Comparison of ENCODE assay signal across 8 cellular contexts in genomic region chr5:82396871-82397514, GRCh38.
DNase-seq lines count a peak whose midpoint lies in the region; ATAC-seq lines count a peak whose summit lies in the region.

No MANE protein-coding gene starts in this region.

- DNase-seq in COR-L47 (lab: John Stamatoyannopoulos, UW) (peak; percentile 39), OCI-M1 (lab: John Stamatoyannopoulos, UW) (peak; percentile 37), fibroblast of gingiva (ENCODE audit: low read depth) (peak; percentile 97), non-pigmented ciliary epithelial cell (ENCODE audit: low read depth) (peak; percentile 100), SIG-M5 (lab: John Stamatoyannopoulos, UW) (no peak), NCI-H187 treated with DMSO at 0.1 percent for 48 hours (lab: John Stamatoyannopoulos, UW) (no peak), 8988T (no peak)

- ATAC-seq in GM19328 (IDR thresholded peaks at IDR 0.05; ENCODE audit: unreplicated experiment): no peak

Comparison
In these comparisons a context has a peak if more than half of its experiments do, and no peak if none do; other contexts are left out.
1. DNase-seq: peak in COR-L47 (single experiment), OCI-M1 (single experiment), fibroblast of gingiva (single experiment) and non-pigmented ciliary epithelial cell (single experiment); none in SIG-M5 (single experiment), NCI-H187 treated with DMSO at 0.1 percent for 48 hours (single experiment) and 8988T (single experiment).